In the genomic region with DNA sequence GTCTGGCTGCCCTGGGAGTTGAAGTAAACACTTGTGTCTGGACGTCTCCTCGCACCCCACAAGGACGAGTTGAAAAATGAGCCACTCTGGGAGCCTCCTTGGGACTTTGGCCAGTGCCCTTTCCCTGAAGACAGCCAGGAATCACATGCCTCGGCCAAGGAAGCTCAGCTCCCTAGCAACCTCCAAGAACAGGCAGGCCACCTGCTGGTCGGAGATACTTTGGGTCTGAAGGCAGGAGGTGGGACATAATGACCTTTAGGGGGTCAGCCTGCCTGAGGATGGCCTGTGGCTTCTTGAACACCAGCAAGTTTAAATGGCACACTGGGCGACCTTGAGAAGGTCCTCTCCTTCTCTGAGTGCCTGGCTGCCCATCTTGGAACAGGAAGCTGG, we compare ENCODE assay signal across 23 cellular contexts.
DNase-seq lines count a peak whose midpoint lies in the region; ATAC-seq, FAIRE-seq and TF ChIP-seq lines count a peak whose summit lies in the region.
"Had no signal": no experiment of that assay in that cellular context is flagged by ENCODE, and none has a peak within 500 bp of the region (broad histone marks: within the 10 kb centered on the region; RNA-seq: fewer than 3 reads in every experiment).

No MANE protein-coding gene starts in this region.

- intact Hi-C loops in psoas muscle (cut with DNase I) (no loop called here), pancreas (cut with DNase I) (no loop called here)

- H3K79me2 ChIP-seq in OCI-LY3 (ENCODE audit: low read length) (no peaks in the 10 kb centered on the region), H1 (ENCODE audit: control insufficient read depth in 1 of 2, insufficient read depth in 2 of 2, low read length in 2 of 2) (no peaks in the 10 kb centered on the region)

- no peak overlapping the region for H3K4me3 ChIP-seq in OCI-LY3 (ENCODE audit: low read length)
- H3K4me3 ChIP-seq in H1 (ENCODE audit: extremely low read depth in 1 of 4, insufficient read depth in 2 of 4, low read depth in 3 of 4, low read length in 4 of 4) = no peak overlapping the region
- no peak overlapping the region for H3K4me3 ChIP-seq in psoas muscle
- no peak overlapping the region for H3K4me3 ChIP-seq in pancreas
- H3K4me3 ChIP-seq: BLaER1 had no signal

- TF ChIP-seq CTCF in OCI-LY3 (IDR thresholded peaks at IDR 0.05; ENCODE audit: low read depth, low read length) = peak; percentile 27
- no peak for TF ChIP-seq CTCF in H1 (IDR thresholded peaks at IDR 0.05; ENCODE audit: control extremely low read depth in 1 of 3, insufficient read depth in 1 of 3, low read depth in 1 of 3, low read length in 3 of 3)
- no peak for TF ChIP-seq CTCF in psoas muscle (IDR thresholded peaks at IDR 0.05)
- TF ChIP-seq CTCF in pancreas (IDR thresholded peaks at IDR 0.05) = no peak

- H2BK120ac ChIP-seq in H1 (replicated peaks; ENCODE audit: low read depth, low read length) = no peak overlapping the region

- H3K27me3 ChIP-seq in OCI-LY3 (ENCODE audit: low read depth, low read length) (no peaks in the 10 kb centered on the region; the same call in 1 of the 2 replicates), H1 (replicated peaks in 1 of 4; ENCODE audit: control insufficient read depth in 3 of 4, extremely low read depth in 1 of 4, insufficient read depth in 3 of 4, low read length in 3 of 4) (no peaks in the 10 kb centered on the region; a peak in 1 of 7 replicates), psoas muscle (ENCODE audit: insufficient read depth in 3 of 3, low read length in 2 of 3) (peaks cover 0 to 32% (median 6%) of the 10 kb centered on the region in 3 donors), pancreas (no peaks in the 10 kb centered on the region)
- H3K27me3 ChIP-seq: BLaER1 had no signal

- H4K20me1 ChIP-seq in OCI-LY3 (ENCODE audit: insufficient read depth, low read length) = no peaks in the 10 kb centered on the region
- H4K20me1 ChIP-seq in H1 (replicated peaks in 1 of 2; ENCODE audit: control insufficient read depth in 1 of 2, insufficient read depth in 2 of 2, low read length in 2 of 2) = no peaks in the 10 kb centered on the region
- H4K20me1 ChIP-seq: BLaER1 had no signal

- no peak for FAIRE-seq in H1 (lab: Jason Lieb, UNC)
- FAIRE-seq in pancreas (lab: Jason Lieb, UNC) = no peak
- FAIRE-seq: GM12891, GM18507, HTR-8/SVneo had no signal

- H2BK5ac ChIP-seq in H1 (ENCODE audit: low read depth, low read length) = 0 out of 2 replicates have a peak overlapping the region, but pooled peaks have one; percentile 24

- H3K4ac ChIP-seq in H1 (replicated peaks; ENCODE audit: insufficient read length, low read depth, low read length) = no peak overlapping the region

- CTCF ChIA-PET in H1 (lab: Charles Lee; ENCODE audit: partially characterized antibody) = interaction anchor here (0.9 to 4.3 kb wide), 4 partner anchors 8 to 34 kb away, joined by 3 to 26 read pairs (median 3); no protein-coding TSS in a partner anchor

- no peak overlapping the region for H4K5ac ChIP-seq in H1 (ENCODE audit: insufficient read length, low read depth, low read length)

- H2AK5ac ChIP-seq in H1 (ENCODE audit: low read depth, low read length) = no peak overlapping the region

- H3K36me3 ChIP-seq in OCI-LY3 (replicated peaks; ENCODE audit: low read depth, low read length) (no peaks in the 10 kb centered on the region), H1 (ENCODE audit: control insufficient read depth in 2 of 4, insufficient read depth in 4 of 4, low read length in 3 of 4) (no peaks in the 10 kb centered on the region), psoas muscle (ENCODE audit: insufficient read depth in 1 of 2, low read depth in 1 of 2) (no peaks in the 10 kb centered on the region), pancreas (no peaks in the 10 kb centered on the region)
- H3K36me3 ChIP-seq: BLaER1 had no signal

- H3K23ac ChIP-seq in H1 (ENCODE audit: insufficient read length) = no peak overlapping the region

- H3K56ac ChIP-seq in H1 (replicated peaks; ENCODE audit: insufficient read length, low read depth, low read length) = no peak overlapping the region

- H2AFZ ChIP-seq in OCI-LY3 (ENCODE audit: low read depth, low read length) (no peak overlapping the region), H1 (ENCODE audit: low read length) (no peak overlapping the region)

- DNase-seq in Ammon's horn (ENCODE audit: low spot score) (peak; percentile 49), H1 (ENCODE audit: low read depth in 1 of 2, low spot score in 2 of 2) (no peak), medulla oblongata (ENCODE audit: extremely low spot score) (peak; percentile 74), psoas muscle (no peak), pancreas (no peak)
- DNase-seq in stimulated activated CD4-positive, alpha-beta T cell treated with anti-CD3 and anti-CD28 coated beads, Interleukin-1b, Interleukin-23, amount 100 ng/mL, for 48 hours = no peak
- DNase-seq: 8988T; DMS79 treated with DMSO at 0.1 percent for 48 hours; GDM1; GOT3; HFFc6; NCI-H1105 treated with DMSO at 0.1 percent for 48 hours; NCI-H1694 treated with DMSO at 0.1 percent for 48 hours; NCI-H226; NK-92 treated with Interleukin-12 subunit alpha and Interleukin-12 subunit beta, amount 100 ng/mL, for 24 hours had no signal

- H3K27ac ChIP-seq in OCI-LY3 (ENCODE audit: low read length) (no peak overlapping the region), H1 (ENCODE audit: low read depth, low read length) (no peak overlapping the region), psoas muscle (no peak overlapping the region), pancreas (no peak overlapping the region)
- H3K27ac ChIP-seq: BLaER1, HL-60, RWPE1 had no signal

- H3K14ac ChIP-seq in H1 (ENCODE audit: insufficient read length) = no peak overlapping the region

- H2BK12ac ChIP-seq in H1 (ENCODE audit: low read depth, low read length) = peak overlapping the region; percentile 55; the same call in 1 of the 2 replicates

- H3K23me2 ChIP-seq in H1 (ENCODE audit: low read depth, low read length) = 0 out of 2 replicates have a peak, but pooled peaks cover 2% of the 10 kb centered on the region

- POLR2A ChIA-PET in H1 (lab: Charles Lee; ENCODE audit: partially characterized antibody) = interaction anchor here (1.3 to 1.6 kb wide), 2 partner anchors 12 to 35 kb away, joined by 3 to 4 read pairs; no protein-coding TSS in a partner anchor

- TF ChIP-seq EP300 in H1 (IDR thresholded peaks at IDR 0.05; ENCODE audit: borderline replicate concordance in 1 of 2, low read depth in 2 of 2, low read length in 2 of 2) = no peak

- 82% methylated on average over 6 of the region's 6 CpGs; no CpG with 5 or more reads in 1 of the 2 experiments for WGBS in H1 (ENCODE audit: extremely low coverage in 1 of 2, insufficient coverage in 1 of 2, insufficient read length in 1 of 2, insufficient replicate concordance in 2 of 2, low coverage in 1 of 2, low lambda C conversion rate in 2 of 2, missing lambda C conversion rate in 1 of 2), 2 experiments
- WGBS in psoas muscle, 3 donors = 23 to 37% (median 26%) methylated on average over 6 of the region's 6 CpGs
- WGBS in pancreas, 2 donors = 17 to 24% methylated on average over 6 of the region's 6 CpGs

- H3K9ac ChIP-seq in OCI-LY3 (ENCODE audit: low read length) = no peak overlapping the region
- no peak overlapping the region for H3K9ac ChIP-seq in H1 (replicated peaks in 1 of 4; ENCODE audit: extremely low read depth in 1 of 4, low read depth in 3 of 4, low read length in 3 of 4)
- H3K9ac ChIP-seq: BLaER1 had no signal

- no peak overlapping the region for H3K4me2 ChIP-seq in OCI-LY3 (ENCODE audit: low read length)
- H3K4me2 ChIP-seq in H1 (ENCODE audit: insufficient read depth in 1 of 2, low read depth in 2 of 2, low read length in 2 of 2) = no peak overlapping the region
- H3K4me2 ChIP-seq: BLaER1 had no signal

- no peak overlapping the region for H2BK20ac ChIP-seq in H1 (ENCODE audit: low read length)

- no peak overlapping the region for H3K18ac ChIP-seq in H1 (ENCODE audit: extremely low read depth, low read length)

- H3K4me1 ChIP-seq in OCI-LY3 (ENCODE audit: low read length) (no peaks in the 10 kb centered on the region), H1 (replicated peaks in 1 of 4; ENCODE audit: control insufficient read depth in 3 of 4, insufficient read depth in 4 of 4, low read length in 3 of 4) (peaks cover 0 to 7% (median 2%) of the 10 kb centered on the region in 4 experiments; a peak in 3 of 7 replicates), psoas muscle (no peaks in the 10 kb centered on the region), pancreas (no peaks in the 10 kb centered on the region)
- H3K4me1 ChIP-seq: BLaER1 had no signal

- H2BK15ac ChIP-seq in H1 (ENCODE audit: low read length) = no peak overlapping the region

- no peak for TF ChIP-seq POLR2A in H1 (IDR thresholded peaks at IDR 0.05; ENCODE audit: control extremely low read depth in 1 of 2, low read depth in 2 of 2, low read length in 2 of 2)

- H4K91ac ChIP-seq in H1 (replicated peaks; ENCODE audit: insufficient read length, low read length) = no peak overlapping the region

- H3K9me3 ChIP-seq in OCI-LY3 (ENCODE audit: insufficient read depth, low read length) = no peaks in the 10 kb centered on the region
- H3K9me3 ChIP-seq in H1 (ENCODE audit: insufficient read depth in 2 of 2, low read depth in 1 of 2, low read length in 1 of 2) = no peaks in the 10 kb centered on the region
- no peaks in the 10 kb centered on the region for H3K9me3 ChIP-seq in psoas muscle
- no peaks in the 10 kb centered on the region for H3K9me3 ChIP-seq in pancreas
- H3K9me3 ChIP-seq: BLaER1 had no signal

- H3K79me1 ChIP-seq in H1 (ENCODE audit: low read depth, low read length) = no peaks in the 10 kb centered on the region

- TF ChIP-seq RAD21 in H1 (IDR thresholded peaks at IDR 0.05 in 1 of 2, conservative IDR thresholded peaks at IDR 0.05 in 1 of 2; ENCODE audit: low read depth in 2 of 2, low read length in 2 of 2) = no peak

- H4K8ac ChIP-seq in H1 (ENCODE audit: extremely low read depth, insufficient read depth, low read length) = no peak overlapping the region

- ATAC-seq in psoas muscle (no peak), pancreas (no peak), HG02840 (IDR thresholded peaks at IDR 0.05; ENCODE audit: low FRiP score, unreplicated experiment) (no peak)

TF ChIP-seq in H1, 55 proteins besides CTCF, POLR2A, EP300 and RAD21 (continues in another document):
- TF ChIP-seq CEBPB (IDR thresholded peaks at IDR 0.05; ENCODE audit: low read depth, low read length) (no peak), BRCA1 (IDR thresholded peaks at IDR 0.05; ENCODE audit: low read depth, low read length) (no peak), CBX8 (IDR thresholded peaks at IDR 0.05; ENCODE audit: borderline replicate concordance, low read depth, low read length) (no peak), CBX5 (IDR thresholded peaks at IDR 0.05; ENCODE audit: low read depth, low read length) (no peak), HDAC6 (IDR thresholded peaks at IDR 0.05; ENCODE audit: low read depth, low read length) (no peak), JUN (IDR thresholded peaks at IDR 0.05; ENCODE audit: low read depth, low read length) (no peak), FOSL1 (IDR thresholded peaks at IDR 0.05; ENCODE audit: insufficient read depth, low read depth, low read length) (no peak)

Comparison
In these comparisons a context has a peak if more than half of its experiments do, and no peak if none do; other contexts are left out.
1. DNase-seq: peak in Ammon's horn (single experiment) and medulla oblongata (single experiment); none in H1 (0 of 2), psoas muscle (0 of 2), stimulated activated CD4-positive, alpha-beta T cell treated with anti-CD3 and anti-CD28 coated beads, Interleukin-1b, Interleukin-23, amount 100 ng/mL, for 48 hours (single experiment) and pancreas (0 of 6).